Comparison of ENCODE assay signal across 23 cellular contexts in genomic region chr10:61066661-61067353, GRCh38.
"Had no signal": no experiment of that assay in that cellular context is flagged by ENCODE, and none has a peak within 500 bp of the region (broad histone marks: within the 10 kb centered on the region; RNA-seq: fewer than 3 reads in every experiment).

No MANE protein-coding gene starts in this region.

- H3K9me3 ChIP-seq: mucosa of descending colon, sigmoid colon, thoracic aorta had no signal

- H3K36me3 Mint-ChIP-seq: activated CD4-positive, alpha-beta memory T cell treated with anti-CD3 and anti-CD28 coated beads for 36 hours; activated naive CD8-positive, alpha-beta T cell treated with anti-CD3 and anti-CD28 coated beads for 36 hours; memory B cell; stimulated activated naive B cell treated with anti-CD40 and anti-IgM and Interleukin-4, amounts not matched to agents 10 μg/mL and 1 μg/mL and 100 μg/mL, for 72 hours had no signal

- H3K4me2 ChIP-seq: hepatocyte had no signal

- H3K4me1 Mint-ChIP-seq: activated naive CD8-positive, alpha-beta T cell treated with anti-CD3 and anti-CD28 coated beads for 36 hours; memory B cell; stimulated activated naive B cell treated with anti-CD40 and anti-IgM and Interleukin-4, amounts not matched to agents 10 μg/mL and 1 μg/mL and 100 μg/mL, for 72 hours; T-helper 17 cell had no signal

- FAIRE-seq: astrocyte had no signal

- H3K27me3 Mint-ChIP-seq: activated naive CD8-positive, alpha-beta T cell treated with anti-CD3 and anti-CD28 coated beads for 36 hours had no signal

- H3K4me3 Mint-ChIP-seq: activated CD4-positive, alpha-beta memory T cell treated with anti-CD3 and anti-CD28 coated beads for 36 hours; activated naive CD8-positive, alpha-beta T cell treated with anti-CD3 and anti-CD28 coated beads for 36 hours; memory B cell; stimulated activated naive B cell treated with anti-CD40 and anti-IgM and Interleukin-4, amounts not matched to agents 10 μg/mL and 1 μg/mL and 100 μg/mL, for 72 hours; T-helper 17 cell had no signal

- DNase-seq: activated CD4-positive, alpha-beta memory T cell treated with anti-CD3 and anti-CD28 coated beads for 36 hours; activated CD4-positive, alpha-beta T cell treated with anti-CD3 and anti-CD28 coated beads for 48 hours; activated naive CD4-positive, alpha-beta T cell treated with Interleukin-2 at 50 U/mL for 16 hours; activated naive CD8-positive, alpha-beta T cell treated with anti-CD3 and anti-CD28 coated beads for 36 hours; activated T-cell treated with anti-CD3 and anti-CD28 coated beads, Interleukin-2, amount 50 U/mL, for 48 hours; central memory CD4-positive, alpha-beta T cell; foreskin melanocyte; glutamatergic neuron; left ventricle myocardium superior; mucosa of descending colon; nucleus accumbens; sigmoid colon; stimulated activated CD4-positive, alpha-beta T cell treated with anti-CD3 and anti-CD28 coated beads, Interleukin-2, amount 100 ng/mL, for 48 hours; stimulated activated CD8-positive, alpha-beta memory T cell treated with anti-CD3 and anti-CD28 coated beads, Interleukin-4, amount 100 ng/mL, for 48 hours; stimulated activated naive B cell treated with anti-CD40 and anti-IgM and Interleukin-4, amounts not matched to agents 10 μg/mL and 1 μg/mL and 100 μg/mL, for 72 hours; SW 1271; T-helper 17 cell had no signal

- ATAC-seq: left ventricle myocardium superior; mucosa of descending colon; stimulated activated naive B cell treated with anti-CD40 and anti-IgM and Interleukin-4, amounts not matched to agents 10 μg/mL and 1 μg/mL and 100 μg/mL, for 72 hours; T-helper 17 cell had no signal

- H3K9me3 Mint-ChIP-seq: activated CD4-positive, alpha-beta memory T cell treated with anti-CD3 and anti-CD28 coated beads for 36 hours; activated naive CD8-positive, alpha-beta T cell treated with anti-CD3 and anti-CD28 coated beads for 36 hours; memory B cell; stimulated activated naive B cell treated with anti-CD40 and anti-IgM and Interleukin-4, amounts not matched to agents 10 μg/mL and 1 μg/mL and 100 μg/mL, for 72 hours had no signal

- H3K27ac Mint-ChIP-seq: activated CD4-positive, alpha-beta memory T cell treated with anti-CD3 and anti-CD28 coated beads for 36 hours; activated naive CD8-positive, alpha-beta T cell treated with anti-CD3 and anti-CD28 coated beads for 36 hours; memory B cell; stimulated activated naive B cell treated with anti-CD40 and anti-IgM and Interleukin-4, amounts not matched to agents 10 μg/mL and 1 μg/mL and 100 μg/mL, for 72 hours; T-helper 17 cell had no signal

- H3K4me1 ChIP-seq: parathyroid adenoma had no signal

- H3K27ac ChIP-seq: coronary artery, hepatocyte, parathyroid adenoma, sigmoid colon, thoracic aorta had no signal

- H3K4me3 ChIP-seq: coronary artery, hepatocyte, mucosa of descending colon, sigmoid colon, thoracic aorta had no signal
